In genomic region chr2:14094592-14094991, GRCh38 we compare ENCODE assay signal across 22 cellular contexts.
DNase-seq lines count a peak whose midpoint lies in the region; TF ChIP-seq lines count a peak whose summit lies in the region.
"Had no signal": no experiment of that assay in that cellular context is flagged by ENCODE, and none has a peak within 500 bp of the region (broad histone marks: within the 10 kb centered on the region; RNA-seq: fewer than 3 reads in every experiment).

No MANE protein-coding gene starts in this region.

- H3K4me3 Mint-ChIP-seq in neural progenitor cell: no peak overlapping the region
- H3K4me3 Mint-ChIP-seq: CD8-positive, alpha-beta T cell; H9; T-helper 1 cell treated with Interleukin-12 subunit alpha and Interleukin-12 subunit beta and Interleukin-4 antibody, amounts not matched to agents 30 μg/mL and 1 μg/mL, for 36 hours had no signal

- no peaks in the 10 kb centered on the region for H4K20me1 ChIP-seq in neural progenitor cell (ENCODE audit: low read depth)
- H4K20me1 ChIP-seq: BLaER1 treated with 17β-estradiol and CSF1 and Interleukin-3, amounts not matched to agents 10 nM and 100 nM had no signal

- H3K79me2 ChIP-seq in neural progenitor cell (ENCODE audit: low read depth): no peaks in the 10 kb centered on the region

- no peaks in the 10 kb centered on the region for H3K36me3 Mint-ChIP-seq in neural progenitor cell
- H3K36me3 Mint-ChIP-seq: CD8-positive, alpha-beta T cell had no signal

- H3K4me1 Mint-ChIP-seq in neural progenitor cell: no peaks in the 10 kb centered on the region
- H3K4me1 Mint-ChIP-seq: H9 had no signal

- DNase-seq in NCI-H510A treated with DMSO at 0.1 percent for 48 hours (lab: John Stamatoyannopoulos, UW): peak; percentile 46
- no peak for DNase-seq in NCI-H510A (lab: John Stamatoyannopoulos, UW)
- peak; percentile 7 to 70 for DNase-seq in NCI-H2081 (lab: John Stamatoyannopoulos, UW)
- DNase-seq in NCI-H748 (lab: John Stamatoyannopoulos, UW; ENCODE audit: unreplicated experiment): peak; percentile 87
- peak; percentile 8 for DNase-seq in epithelial cell of esophagus (ENCODE audit: low read depth)
- DNase-seq in effector CD4-positive, alpha-beta T cell: no peak
- no peak for DNase-seq in neural progenitor cell (ENCODE audit: low spot score)
- DNase-seq in GM13977 (ENCODE audit: low spot score): no peak
- DNase-seq: CD8-positive, alpha-beta T cell; GF-D8; H9; MM.1S; NCI-H1092; NCI-H187; NCI-H345; NCI-H526 treated with DMSO at 0.1 percent for 48 hours had no signal

- no peaks in the 10 kb centered on the region for H3K27me3 ChIP-seq in neural progenitor cell
- H3K27me3 ChIP-seq: BLaER1 treated with 17β-estradiol and CSF1 and Interleukin-3, amounts not matched to agents 10 nM and 100 nM; SJSA1 had no signal

- TF ChIP-seq CTCF in epithelial cell of esophagus (IDR thresholded peaks at IDR 0.05; ENCODE audit: insufficient read depth, low read depth, low read length, missing control alignments): no peak
- TF ChIP-seq CTCF in neural progenitor cell (IDR thresholded peaks at IDR 0.05): no peak
- no peak for TF ChIP-seq CTCF in GM13977 (IDR thresholded peaks at IDR 0.05; ENCODE audit: extremely low read depth, insufficient read depth, missing control alignments)

- no peaks in the 10 kb centered on the region for H3K27me3 Mint-ChIP-seq in neural progenitor cell (ENCODE audit: insufficient read depth, low read depth)

- H3K4me1 ChIP-seq in neural progenitor cell: no peaks in the 10 kb centered on the region
- H3K4me1 ChIP-seq: A549; BLaER1 treated with 17β-estradiol and CSF1 and Interleukin-3, amounts not matched to agents 10 nM and 100 nM; SJSA1 had no signal

- H2AFZ ChIP-seq in neural progenitor cell (replicated peaks): no peak overlapping the region
- H2AFZ ChIP-seq: PC-9 had no signal

- peaks cover 10% of the 10 kb centered on the region for H3K9me3 Mint-ChIP-seq in neural progenitor cell
- H3K9me3 Mint-ChIP-seq: CD8-positive, alpha-beta T cell had no signal

- H3K36me3 ChIP-seq in neural progenitor cell: no peaks in the 10 kb centered on the region
- H3K36me3 ChIP-seq: BLaER1 treated with 17β-estradiol and CSF1 and Interleukin-3, amounts not matched to agents 10 nM and 100 nM; SJSA1 had no signal

- no peak overlapping the region for H3K9ac ChIP-seq in neural progenitor cell
- H3K9ac ChIP-seq: BLaER1 treated with 17β-estradiol and CSF1 and Interleukin-3, amounts not matched to agents 10 nM and 100 nM had no signal

- H3K27ac Mint-ChIP-seq in neural progenitor cell: no peak overlapping the region
- H3K27ac Mint-ChIP-seq: CD8-positive, alpha-beta T cell; H9; T-helper 1 cell treated with Interleukin-12 subunit alpha and Interleukin-12 subunit beta and Interleukin-4 antibody, amounts not matched to agents 30 μg/mL and 1 μg/mL, for 36 hours had no signal

- H3K27ac ChIP-seq in neural progenitor cell: no peak overlapping the region
- H3K27ac ChIP-seq: A549; BLaER1 treated with 17β-estradiol and CSF1 and Interleukin-3, amounts not matched to agents 10 nM and 100 nM; PC-9; RWPE1; SJSA1 had no signal

- H3K9me3 ChIP-seq in neural progenitor cell (ENCODE audit: low read depth): no peaks in the 10 kb centered on the region
- H3K9me3 ChIP-seq: A549; BLaER1 treated with 17β-estradiol and CSF1 and Interleukin-3, amounts not matched to agents 10 nM and 100 nM had no signal

- H3K4me3 ChIP-seq in epithelial cell of esophagus (ENCODE audit: low read length) (no peak overlapping the region), neural progenitor cell (no peak overlapping the region)
- H3K4me3 ChIP-seq: A549; BLaER1 treated with 17β-estradiol and CSF1 and Interleukin-3, amounts not matched to agents 10 nM and 100 nM; PC-9; SJSA1 had no signal

- H3K4me2 ChIP-seq in neural progenitor cell: no peak overlapping the region
- H3K4me2 ChIP-seq: A549; BLaER1 treated with 17β-estradiol and CSF1 and Interleukin-3, amounts not matched to agents 10 nM and 100 nM; PC-9 had no signal

- no peaks in the 10 kb centered on the region for H3F3A ChIP-seq in neural progenitor cell (ENCODE audit: low read depth)

- in situ Hi-C loops in GM13977 (cut with MboI; ENCODE audit: low pct_unique_long_range_greater_than_20kb, low sequenced_read_pairs, unreplicated experiment): no loop called here

Comparison
In these comparisons a context has a peak if more than half of its experiments do, and no peak if none do; other contexts are left out.
1. DNase-seq: peak in NCI-H510A treated with DMSO at 0.1 percent for 48 hours (single experiment), NCI-H2081 (2 of 2), NCI-H748 (single experiment) and epithelial cell of esophagus (single experiment); none in NCI-H510A (single experiment), effector CD4-positive, alpha-beta T cell (single experiment), neural progenitor cell (single experiment) and GM13977 (single experiment).